In the genomic region with DNA sequence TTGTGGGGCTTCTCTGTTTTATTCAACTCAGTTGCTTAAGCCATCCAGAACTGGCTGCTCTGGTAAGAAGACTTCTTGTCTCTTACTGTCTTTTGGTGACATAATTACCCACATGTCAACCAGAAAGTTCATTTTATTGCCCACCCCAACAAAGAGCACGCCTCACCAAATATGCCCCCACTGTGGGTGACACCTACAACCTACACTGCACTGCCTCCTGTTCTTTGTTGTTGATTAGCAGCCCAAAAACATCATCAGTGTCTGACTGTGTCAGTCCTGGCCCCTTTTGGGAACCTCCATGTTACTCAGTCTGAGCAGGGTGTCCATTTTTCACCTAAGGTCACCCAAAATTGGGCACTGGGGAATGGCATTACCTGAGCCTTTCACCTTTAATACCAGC, we compare ENCODE assay signal across 24 cellular contexts.
"Had no signal": no experiment of that assay in that cellular context is flagged by ENCODE, and none has a peak within 500 bp of the region (broad histone marks: within the 10 kb centered on the region; RNA-seq: fewer than 3 reads in every experiment).

No MANE protein-coding gene starts in this region.

- H3K27me3 ChIP-seq: dorsolateral prefrontal cortex, esophagus muscularis mucosa, foreskin keratinocyte, gastroesophageal sphincter, heart left ventricle, hepatocyte, left lung had no signal

- H3K27ac ChIP-seq: coronary artery, dorsolateral prefrontal cortex, esophagus muscularis mucosa, foreskin keratinocyte, gastroesophageal sphincter, heart left ventricle, hepatocyte, left lung had no signal

- H3K27me3 Mint-ChIP-seq: memory B cell had no signal

- H3K4me3 Mint-ChIP-seq: memory B cell had no signal

- H3K27ac Mint-ChIP-seq: memory B cell had no signal

- H3K4me1 ChIP-seq: esophagus muscularis mucosa, foreskin keratinocyte, gastroesophageal sphincter, heart left ventricle, left lung had no signal

- H3K9me3 ChIP-seq: esophagus muscularis mucosa, gastroesophageal sphincter had no signal

- H3K4me3 ChIP-seq: coronary artery, dorsolateral prefrontal cortex, esophagus muscularis mucosa, gastroesophageal sphincter, heart left ventricle, hepatocyte, left lung, lung had no signal

- DNase-seq: dermis blood vessel endothelial cell; dorsolateral prefrontal cortex; effector CD4-positive, alpha-beta T cell; effector memory CD4-positive, alpha-beta T cell; foreskin keratinocyte; heart left ventricle; hypothalamus; left cardiac atrium; left lung; left ventricle myocardium superior; mammary epithelial cell; mesendoderm; midbrain had no signal

- FAIRE-seq: colon, endothelial cell of umbilical vein, frontal cortex, islet of Langerhans, keratinocyte had no signal
